ENCODE assay signal across 8 cellular contexts in genomic region chr6:95577317-95578105, GRCh38. TPM values are rescaled to one million over a fixed set of nuclear protein-coding genes. Genes with fewer than 3 reads are reported as not detected.
DNase-seq lines count a peak whose midpoint lies in the region; ATAC-seq, FAIRE-seq and TF ChIP-seq lines count a peak whose summit lies in the region.

Gene MANEA, plus strand, starts transcription at chr6:95577535. Its CDS starts 8,905 bp downstream, at chr6:95586440.

- TF ChIP-seq CTCF in heart left ventricle (IDR thresholded peaks at IDR 0.05) (no peak), type B pancreatic cell (conservative IDR thresholded peaks at IDR 0.05) (no peak)

- H3K27ac Mint-ChIP-seq in type B pancreatic cell: peak within 1 kb of the TSS; percentile 91

- peak within 1 kb of the TSS; percentile 70 to 96 (median 88) for H3K27ac ChIP-seq in heart left ventricle

- peak; percentile 80 for ATAC-seq in HG02798 (IDR thresholded peaks at IDR 0.05; ENCODE audit: poor library complexity, unreplicated experiment)
- peak; percentile 87 to 98 (median 97) for ATAC-seq in heart left ventricle

- 0 to 1% (median 0%) methylated on average over 32 to 70 of the region's 70 CpGs for WGBS in heart left ventricle, 4 donors

- H3K9ac ChIP-seq in adipocyte (ENCODE audit: low read length): peak within 1 kb of the TSS; percentile 97

- TF ChIP-seq POLR2A in GM12892 (IDR thresholded peaks at IDR 0.05; ENCODE audit: low read depth, low read length) (peak; percentile 85), heart left ventricle (IDR thresholded peaks at IDR 0.05) (peak in 1 of 2 donors; percentile 45)

- peak within 1 kb of the TSS; percentile 91 for H3K4me3 ChIP-seq in adipocyte (ENCODE audit: low read length)
- H3K4me3 ChIP-seq in heart left ventricle: peak within 1 kb of the TSS; percentile 61 to 90 (median 78)

- DNase-seq in GM12892 (ENCODE audit: insufficient read length) (peak; percentile 51), NCI-H1417 treated with DMSO at 0.1 percent for 48 hours (lab: John Stamatoyannopoulos, UW) (peak; percentile 59), T follicular helper cell (ENCODE audit: low read depth) (peak; percentile 73), adipocyte (ENCODE audit: low read depth) (peak; percentile 90), heart left ventricle (peak; percentile 82 to 91 (median 85)), posterior cingulate gyrus (peak; percentile 61 to 97 (median 75)), type B pancreatic cell (ENCODE audit: extremely low spot score, unreplicated experiment) (peak; percentile 82)

- H3K4me1 Mint-ChIP-seq in type B pancreatic cell (ENCODE audit: unreplicated experiment): peaks cover 20% of the 10 kb centered on the region

- no peaks in the 10 kb centered on the region for H3K9me3 Mint-ChIP-seq in type B pancreatic cell

- H3K36me3 ChIP-seq in adipocyte (ENCODE audit: control insufficient read depth, insufficient read depth, low read length, severe bottlenecking): no peaks in the 10 kb centered on the region
- no peaks in the 10 kb centered on the region for H3K36me3 ChIP-seq in heart left ventricle

- intact Hi-C loops in heart left ventricle (cut with DNase I) (loop anchor here in 2 of 10 donors (2.0 to 10.0 kb wide), 2 partner anchors 33 to 947 kb away; partner anchors contain the start of gene UFL1 (in 1 of the 2)), posterior cingulate gyrus (cut with DNase I) (no loop called here)

- H3K9me3 ChIP-seq in adipocyte (ENCODE audit: control insufficient read depth, low read length) (no peaks in the 10 kb centered on the region), heart left ventricle (no peaks in the 10 kb centered on the region)

- H3K4me1 ChIP-seq in adipocyte (ENCODE audit: control insufficient read depth, insufficient read depth, low read length): peaks cover 27% of the 10 kb centered on the region
- H3K4me1 ChIP-seq in heart left ventricle: peaks cover 0 to 38% (median 15%) of the 10 kb centered on the region in 12 donors

- H3K27me3 ChIP-seq in adipocyte (replicated peaks; ENCODE audit: control insufficient read depth, insufficient read depth, low read length): no peaks in the 10 kb centered on the region
- no peaks in the 10 kb centered on the region for H3K27me3 ChIP-seq in heart left ventricle

- peak within 1 kb of the TSS; percentile 96 for H3K4me3 Mint-ChIP-seq in type B pancreatic cell

- H3K36me3 Mint-ChIP-seq in type B pancreatic cell: peaks cover 3% of the 10 kb centered on the region

- H3K27me3 Mint-ChIP-seq in type B pancreatic cell: no peaks in the 10 kb centered on the region

- peak; percentile 76 for FAIRE-seq in GM12892 (lab: Jason Lieb, UNC)

RNA-seq across cellular contexts. Expression of gene MANEA, which starts in this region (rescaled TPM):
- polyA plus RNA-seq in GM12892 (2012; ENCODE audit: missing spikeins): 14.2 TPM
- total RNA-seq in heart left ventricle: 1 to 10 TPM; 4.3 to 8.7 (median 5.6) TPM
- polyA plus RNA-seq in heart left ventricle: 1 to 10 TPM; 2.4 to 6.3 TPM
- 8.8 and 15.5 TPM in 2 replicates for total RNA-seq in type B pancreatic cell (ENCODE audit: low replicate concordance)

Comparison
In these comparisons a context has a peak if more than half of its experiments do, and no peak if none do; other contexts are left out.
1. Peak in every context shown above with its lines: DNase-seq, ATAC-seq, H3K4me3 ChIP-seq and H3K27ac ChIP-seq.